In genomic region chrX:150899191-150899757, GRCh38 we compare ENCODE assay signal across 8 cellular contexts. TPM values are rescaled to one million over a fixed set of nuclear protein-coding genes. Genes with fewer than 3 reads are reported as not detected.
DNase-seq lines count a peak whose midpoint lies in the region; ATAC-seq, FAIRE-seq and TF ChIP-seq lines count a peak whose summit lies in the region.

No MANE protein-coding gene starts in this region.

- peak overlapping the region; percentile 69 for H3K27ac Mint-ChIP-seq in activated B cell treated with CpG ODN at 0.5 μM for 24 hours

- intact Hi-C loops in activated B cell treated with CpG ODN at 0.5 μM for 24 hours (cut with micrococcal nuclease), result loop anchor here (2.0 to 5.0 kb wide), 4 partner anchors 207 to 1267 kb away; partner anchors contain the start of genes MTMR1, TMEM185A and VMA21
- intact Hi-C loops in dorsolateral prefrontal cortex (cut with DNase I), result loop anchor here (1.0 to 10.0 kb wide), 3 partner anchors 122 to 496 kb away; partner anchors contain the start of gene VMA21 (in 1 of the 2)
- intact Hi-C loops in lower leg skin (cut with DNase I; ENCODE audit: low total_unique reads), result no loop called here

- H3K36me3 Mint-ChIP-seq in activated B cell treated with CpG ODN at 0.5 μM for 24 hours (ENCODE audit: low read depth), result no peaks in the 10 kb centered on the region

- H3K27me3 ChIP-seq in dorsolateral prefrontal cortex, result peaks cover 0 to 55% (median 6%) of the 10 kb centered on the region in 45 donors

- POLR2A ChIA-PET in activated B cell treated with CpG ODN at 0.5 μM for 24 hours (lab: Charles Lee), result interaction anchor here (1.0 kb wide), 1 partner anchor 497 kb away, joined by 3 read pairs; the partner anchor contains the start of gene VMA21

- CTCF ChIA-PET in activated B cell treated with CpG ODN at 0.5 μM for 24 hours (lab: Charles Lee), result no interaction called here

- peaks cover 2% of the 10 kb centered on the region for H3K4me1 Mint-ChIP-seq in activated B cell treated with CpG ODN at 0.5 μM for 24 hours

- no peaks in the 10 kb centered on the region for H3K9me3 Mint-ChIP-seq in activated B cell treated with CpG ODN at 0.5 μM for 24 hours

- DNase-seq in GM12892 (ENCODE audit: insufficient read length), result no peak
- peak; percentile 33 for DNase-seq in NCI-H2029 treated with DMSO at 0.1 percent for 48 hours (lab: John Stamatoyannopoulos, UW)
- peak; percentile 30 for DNase-seq in activated B cell treated with CpG ODN at 0.5 μM for 24 hours
- DNase-seq in dorsolateral prefrontal cortex, result peak; percentile 21 to 58 (median 40)
- peak; percentile 18 to 85 for DNase-seq in lower leg skin (ENCODE audit: low spot score in 2 of 2)
- DNase-seq in stimulated activated CD8-positive, alpha-beta memory T cell treated with anti-CD3 and anti-CD28 coated beads, Interleukin-12 subunit alpha, Interleukin-12 subunit beta, amount 100 ng/mL, for 4 hours (ENCODE audit: low read depth), result peak; percentile 3
- DNase-seq in HuH-7.5 (ENCODE audit: low spot score), result no peak

- WGBS in lower leg skin, 2 donors, result 1 to 58% methylated on average over 15 to 42 of the region's 42 CpGs

- H3K4me3 ChIP-seq in dorsolateral prefrontal cortex, result peak overlapping the region; percentile 41 to 77 (median 67)
- peak overlapping the region; percentile 50 for H3K4me3 ChIP-seq in lower leg skin (ENCODE audit: low read depth, poor library complexity, severe bottlenecking)

- peak; percentile 66 for FAIRE-seq in GM12892 (lab: Jason Lieb, UNC)

- peaks cover 8% of the 10 kb centered on the region for H3K27me3 Mint-ChIP-seq in activated B cell treated with CpG ODN at 0.5 μM for 24 hours

- TF ChIP-seq CTCF in activated B cell treated with CpG ODN at 0.5 μM for 24 hours (IDR thresholded peaks at IDR 0.05), result no peak
- TF ChIP-seq CTCF in dorsolateral prefrontal cortex (IDR thresholded peaks at IDR 0.05 in 54 of 56, conservative IDR thresholded peaks at IDR 0.05 in 2 of 56; ENCODE audit: low read depth in 1 of 56, partially characterized antibody in 56 of 56), result no peak
- TF ChIP-seq CTCF in lower leg skin (IDR thresholded peaks at IDR 0.05), result no peak

- H3K4me3 Mint-ChIP-seq in activated B cell treated with CpG ODN at 0.5 μM for 24 hours, result peak overlapping the region; percentile 90

- H3K27ac ChIP-seq in dorsolateral prefrontal cortex, result peak overlapping the region in 57 of 59 donors; percentile 12 to 91 (median 77)

- TF ChIP-seq POLR2A in GM12892 (IDR thresholded peaks at IDR 0.05; ENCODE audit: low read depth, low read length), result no peak
- TF ChIP-seq POLR2A in lower leg skin (IDR thresholded peaks at IDR 0.05), result no peak

- peak; percentile 49 for ATAC-seq in HG02642 (IDR thresholded peaks at IDR 0.05; ENCODE audit: poor library complexity, unreplicated experiment)
- peak; percentile 33 for ATAC-seq in activated B cell treated with CpG ODN at 0.5 μM for 24 hours (ENCODE audit: low read depth)

RNA-seq across cellular contexts. Expression of gene CD99L2, which starts 0.8 kb away (rescaled TPM):
- polyA plus RNA-seq in GM12892 (2012; ENCODE audit: missing spikeins), result 8.0 TPM
- total RNA-seq in activated B cell treated with CpG ODN at 0.5 μM for 24 hours (12.5 and 12.7 TPM in 2 replicates), dorsolateral prefrontal cortex (100 to 1,000 TPM; 118 to 308 (median 235) TPM), lower leg skin (10 to 100 TPM in 3 of 4 donors, 1 to 10 TPM in 1; 7.5 to 26.8 (median 17.3) TPM)

Comparison
In these comparisons a context has a peak if more than half of its experiments do, and no peak if none do; other contexts are left out.
1. DNase-seq: peak in NCI-H2029 treated with DMSO at 0.1 percent for 48 hours (single experiment), activated B cell treated with CpG ODN at 0.5 μM for 24 hours (single experiment), dorsolateral prefrontal cortex (10 of 10), lower leg skin (2 of 2) and stimulated activated CD8-positive, alpha-beta memory T cell treated with anti-CD3 and anti-CD28 coated beads, Interleukin-12 subunit alpha, Interleukin-12 subunit beta, amount 100 ng/mL, for 4 hours (single experiment); none in GM12892 (single experiment) and HuH-7.5 (single experiment).